Comparison of ENCODE assay signal across 23 cellular contexts in the genomic region with DNA sequence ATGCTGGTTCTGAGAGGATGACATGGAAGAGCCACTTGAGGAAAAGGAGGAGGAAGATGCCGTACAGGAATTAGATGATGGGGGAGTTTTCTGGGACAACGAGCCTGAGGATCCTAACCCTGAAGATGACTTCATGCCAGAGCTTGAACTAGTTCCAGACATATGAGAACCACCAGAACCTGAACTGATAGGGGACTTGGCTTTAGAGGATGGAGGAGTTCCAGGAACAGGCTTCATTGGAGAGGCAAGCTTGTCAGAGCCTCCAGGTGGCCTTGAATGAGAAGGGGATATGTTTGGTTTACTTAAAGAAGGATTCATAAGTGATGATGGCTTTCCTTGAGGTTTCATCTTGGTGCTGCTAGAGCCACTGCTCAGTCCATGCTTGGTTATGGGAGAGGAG. TPM values are rescaled to one million over a fixed set of nuclear protein-coding genes. Genes with fewer than 3 reads are reported as not detected.
DNase-seq lines count a peak whose midpoint lies in the region; ATAC-seq and TF ChIP-seq lines count a peak whose summit lies in the region.
"Had no signal": no experiment of that assay in that cellular context is flagged by ENCODE, and none has a peak within 500 bp of the region (broad histone marks: within the 10 kb centered on the region; RNA-seq: fewer than 3 reads in every experiment).

No MANE protein-coding gene starts in this region.

- CTCF ChIA-PET in activated CD4-positive, alpha-beta T cell treated with anti-CD3 and anti-CD28 coated beads for 36 hours (lab: Charles Lee), result no interaction called here

- H3K9me3 ChIP-seq in right atrium auricular region (no peaks in the 10 kb centered on the region), testis (no peaks in the 10 kb centered on the region)

- H3K27me3 ChIP-seq in right atrium auricular region, result no peaks in the 10 kb centered on the region
- no peaks in the 10 kb centered on the region for H3K27me3 ChIP-seq in testis

- TF ChIP-seq POLR2A in testis (IDR thresholded peaks at IDR 0.05), result no peak

- ATAC-seq in activated CD4-positive, alpha-beta T cell treated with anti-CD3 and anti-CD28 coated beads for 36 hours, result no peak
- ATAC-seq in Right ventricle myocardium superior (ENCODE audit: poor library complexity) (peak; percentile 70), HG02938 (IDR thresholded peaks at IDR 0.05; ENCODE audit: unreplicated experiment) (no peak), GM21526 (IDR thresholded peaks at IDR 0.05; ENCODE audit: low FRiP score, unreplicated experiment) (no peak)
- ATAC-seq: CD8-positive, alpha-beta T cell had no signal

- no peak overlapping the region for H3K4me3 Mint-ChIP-seq in activated CD4-positive, alpha-beta T cell treated with anti-CD3 and anti-CD28 coated beads for 36 hours
- H3K4me3 Mint-ChIP-seq: CD8-positive, alpha-beta T cell had no signal

- no peaks in the 10 kb centered on the region for H3K4me1 ChIP-seq in right atrium auricular region
- no peaks in the 10 kb centered on the region for H3K4me1 ChIP-seq in testis

- peaks cover 34% of the 10 kb centered on the region for H3K4me1 Mint-ChIP-seq in activated CD4-positive, alpha-beta T cell treated with anti-CD3 and anti-CD28 coated beads for 36 hours

- H3K4me3 ChIP-seq in right atrium auricular region, result no peak overlapping the region
- H3K4me3 ChIP-seq in fibroblast of the aortic adventitia (ENCODE audit: low read depth, low read length), result no peak overlapping the region
- no peak overlapping the region for H3K4me3 ChIP-seq in testis
- H3K4me3 ChIP-seq: PC-9 had no signal

- peak overlapping the region; percentile 13 for H3K27ac Mint-ChIP-seq in activated CD4-positive, alpha-beta T cell treated with anti-CD3 and anti-CD28 coated beads for 36 hours
- H3K27ac Mint-ChIP-seq: CD8-positive, alpha-beta T cell had no signal

- intact Hi-C loops in activated CD4-positive, alpha-beta T cell treated with anti-CD3 and anti-CD28 coated beads for 36 hours (cut with DNase I, micrococcal nuclease), result loop anchor here in 1 of 2 experiments (10.0 kb wide), 3 partner anchors 516 to 696 kb away; partner anchors contain the start of genes LRRC3C, NR1D1 and ORMDL3
- intact Hi-C loops in Right ventricle myocardium superior (cut with DNase I), result no loop called here
- intact Hi-C loops in testis (cut with DNase I; ENCODE audit: low total_unique reads), result no loop called here

- H3K9me3 Mint-ChIP-seq in activated CD4-positive, alpha-beta T cell treated with anti-CD3 and anti-CD28 coated beads for 36 hours (ENCODE audit: low read depth), result no peaks in the 10 kb centered on the region
- H3K9me3 Mint-ChIP-seq: CD8-positive, alpha-beta T cell had no signal

- H3K27ac ChIP-seq in right atrium auricular region (no peak overlapping the region), testis (no peak overlapping the region)
- H3K27ac ChIP-seq: 22Rv1, KMS-11, PC-9 had no signal

- 44 to 59% methylated on average over 2 of the region's 2 CpGs for WGBS in testis, 2 donors

- no peaks in the 10 kb centered on the region for H3K27me3 Mint-ChIP-seq in activated CD4-positive, alpha-beta T cell treated with anti-CD3 and anti-CD28 coated beads for 36 hours

- H3K36me3 ChIP-seq in right atrium auricular region (peaks cover 49% of the 10 kb centered on the region), testis (ENCODE audit: low read depth, missing control alignments) (no peaks in the 10 kb centered on the region)

- POLR2A ChIA-PET in activated CD4-positive, alpha-beta T cell treated with anti-CD3 and anti-CD28 coated beads for 36 hours (lab: Charles Lee), result no interaction called here

- TF ChIP-seq CTCF in right atrium auricular region (IDR thresholded peaks at IDR 0.05) (no peak), fibroblast of the aortic adventitia (IDR thresholded peaks at IDR 0.05; ENCODE audit: insufficient read depth, low read length) (no peak), testis (IDR thresholded peaks at IDR 0.05) (no peak)

- peaks cover 43% of the 10 kb centered on the region for H3K36me3 Mint-ChIP-seq in activated CD4-positive, alpha-beta T cell treated with anti-CD3 and anti-CD28 coated beads for 36 hours (ENCODE audit: low read depth)

- no peak for DNase-seq in activated CD4-positive, alpha-beta T cell treated with anti-CD3 and anti-CD28 coated beads for 36 hours
- no peak for DNase-seq in activated CD4-positive, alpha-beta T cell treated with anti-CD3 and anti-CD28 coated beads for 48 hours
- DNase-seq in Right ventricle myocardium superior (no peak), right atrium auricular region (ENCODE audit: low spot score) (no peak), fibroblast of the aortic adventitia (ENCODE audit: low read depth) (peak; percentile 8), testis (peak; percentile 2)
- DNase-seq: ACHN; C1 segment of cervical spinal cord; CD8-positive, alpha-beta T cell; IMR-90; NCI-H1092 treated with DMSO at 0.1 percent for 48 hours; NCI-H1436 treated with DMSO at 0.1 percent for 48 hours; NCI-H2029; NCI-H2227 treated with DMSO at 0.1 percent for 48 hours; NCI-H510A treated with DMSO at 0.1 percent for 48 hours; NCI-H748 treated with DMSO at 0.1 percent for 48 hours; PC-9; RPMI8226; SIG-M5 had no signal

RNA-seq across cellular contexts. Expression of gene FBXL20, which starts 6.9 kb away (rescaled TPM):
- total RNA-seq in activated CD4-positive, alpha-beta T cell treated with anti-CD3 and anti-CD28 coated beads for 36 hours, result 10 to 100 TPM; 16.9 to 18.9 TPM
- total RNA-seq in Right ventricle myocardium superior (12.1 TPM), right atrium auricular region (1 to 10 TPM; 7.6 to 7.7 TPM), fibroblast of the aortic adventitia (ENCODE audit: low replicate concordance) (7.4 and 19.4 TPM in 2 replicates), testis (10 to 100 TPM; 62.5 to 67.5 TPM)
- polyA plus RNA-seq in testis (ENCODE audit: insufficient read depth, low read depth, low replicate concordance), result 29.7 TPM

RNA-seq across cellular contexts. Expression of gene MED1, which starts 42.7 kb away (rescaled TPM):
- 10 to 100 TPM; 66.1 to 76.1 TPM for total RNA-seq in activated CD4-positive, alpha-beta T cell treated with anti-CD3 and anti-CD28 coated beads for 36 hours
- total RNA-seq in Right ventricle myocardium superior (21.2 TPM), right atrium auricular region (10 to 100 TPM; 15.9 to 19.0 TPM), fibroblast of the aortic adventitia (ENCODE audit: low replicate concordance) (21.6 and 31.7 TPM in 2 replicates), testis (10 to 100 TPM; 31.1 to 32.3 TPM)
- 32.8 TPM for polyA plus RNA-seq in testis (ENCODE audit: insufficient read depth, low read depth, low replicate concordance)

RNA-seq across cellular contexts. Expression of gene CDK12, which starts 52.9 kb away (rescaled TPM):
- total RNA-seq in activated CD4-positive, alpha-beta T cell treated with anti-CD3 and anti-CD28 coated beads for 36 hours, result 10 to 100 TPM; 65.9 to 83.3 TPM
- 16.7 TPM for total RNA-seq in Right ventricle myocardium superior
- 10 to 100 TPM; 15.9 to 18.9 TPM for total RNA-seq in right atrium auricular region
- 27.6 and 43.9 TPM in 2 replicates for total RNA-seq in fibroblast of the aortic adventitia (ENCODE audit: low replicate concordance)
- total RNA-seq in testis, result 100 to 1,000 TPM; 103 to 113 TPM
- polyA plus RNA-seq in testis (ENCODE audit: insufficient read depth, low read depth, low replicate concordance), result 60.3 TPM

Comparison
In these comparisons a context has a peak if more than half of its experiments do, and no peak if none do; other contexts are left out.
1. DNase-seq: peak in fibroblast of the aortic adventitia (single experiment) and testis (single experiment); none in activated CD4-positive, alpha-beta T cell treated with anti-CD3 and anti-CD28 coated beads for 36 hours (single experiment), activated CD4-positive, alpha-beta T cell treated with anti-CD3 and anti-CD28 coated beads for 48 hours (single experiment), Right ventricle myocardium superior (single experiment) and right atrium auricular region (single experiment).